24 cellular contexts compared by ENCODE assay signal in genomic region chr12:12273291-12273957, GRCh38. TPM values are rescaled to one million over a fixed set of nuclear protein-coding genes. Genes with fewer than 3 reads are reported as not detected.
DNase-seq lines count a peak whose midpoint lies in the region; ATAC-seq and TF ChIP-seq lines count a peak whose summit lies in the region.
"Had no signal": no experiment of that assay in that cellular context is flagged by ENCODE, and none has a peak within 500 bp of the region (broad histone marks: within the 10 kb centered on the region; RNA-seq: fewer than 3 reads in every experiment).

No MANE protein-coding gene starts in this region.

- no peaks in the 10 kb centered on the region for H3K27me3 ChIP-seq in endodermal cell (ENCODE audit: control insufficient read depth, insufficient read depth, low read length, poor library complexity, severe bottlenecking)
- no peaks in the 10 kb centered on the region for H3K27me3 ChIP-seq in trophoblast cell (ENCODE audit: insufficient read depth, low read length)
- H3K27me3 ChIP-seq: heart left ventricle, testis had no signal

- H3K9me3 ChIP-seq in endodermal cell (ENCODE audit: control insufficient read depth, low read length) (peaks cover 20% of the 10 kb centered on the region), trophoblast cell (ENCODE audit: insufficient read depth, low read depth, low read length) (no peaks in the 10 kb centered on the region)
- H3K9me3 ChIP-seq: testis had no signal

- H3K4me3 Mint-ChIP-seq in endodermal cell (no peak overlapping the region), Calu3 (ENCODE audit: low read depth, unreplicated experiment) (no peak overlapping the region)
- H3K4me3 Mint-ChIP-seq in T-helper 2 cell treated with Interferon-gamma antibody and Interleukin-4, amounts not matched to agents 5 μg/mL and 100 μg/mL, for 36 hours, result no peak overlapping the region
- H3K4me3 Mint-ChIP-seq in activated T-helper 17 cell treated with anti-CD3 and anti-CD28 coated beads, Interleukin-2, amount 50 U/mL, for 72 hours, result no peak overlapping the region
- H3K4me3 Mint-ChIP-seq: activated CD8-positive, alpha-beta memory T cell treated with anti-CD3 and anti-CD28 coated beads, Interleukin-2, amount 10 ng/mL, durations not matched to agents 7 days and 5 days; CD4-positive, alpha-beta T cell; mesothelial cell of epicardium; stimulated activated effector memory CD8-positive, alpha-beta T cell treated with anti-CD3 and anti-CD28 coated beads, Interleukin-12 subunit alpha, Interleukin-12 subunit beta, amount 100 ng/mL, for 72 hours had no signal

- H3K4ac ChIP-seq in trophoblast cell (ENCODE audit: low read depth, low read length), result no peak overlapping the region

- no peak overlapping the region for H3K18ac ChIP-seq in trophoblast cell (ENCODE audit: low read length)

- H3K27me3 Mint-ChIP-seq in endodermal cell (ENCODE audit: insufficient read depth) (peaks cover 3% of the 10 kb centered on the region), Calu3 (ENCODE audit: unreplicated experiment) (no peaks in the 10 kb centered on the region)
- H3K27me3 Mint-ChIP-seq in T-helper 2 cell treated with Interferon-gamma antibody and Interleukin-4, amounts not matched to agents 5 μg/mL and 100 μg/mL, for 36 hours (ENCODE audit: low read depth), result peaks cover 21% of the 10 kb centered on the region
- H3K27me3 Mint-ChIP-seq in activated T-helper 17 cell treated with anti-CD3 and anti-CD28 coated beads, Interleukin-2, amount 50 U/mL, for 72 hours, result no peaks in the 10 kb centered on the region
- H3K27me3 Mint-ChIP-seq: CD4-positive, alpha-beta T cell had no signal

- peak; percentile 18 for DNase-seq in Daoy (ENCODE audit: low read depth)
- peak; percentile 4 for DNase-seq in NCI-H526 treated with DMSO at 0.1 percent for 48 hours (lab: John Stamatoyannopoulos, UW)
- DNase-seq in endodermal cell, result no peak
- DNase-seq in trophoblast cell, result peak in 1 of 2 donors; percentile 27
- DNase-seq in T-helper 2 cell treated with Interferon-gamma antibody and Interleukin-4, amounts not matched to agents 5 μg/mL and 100 μg/mL, for 36 hours (ENCODE audit: low spot score), result no peak
- no peak for DNase-seq in Calu3
- DNase-seq: activated CD8-positive, alpha-beta memory T cell treated with anti-CD3 and anti-CD28 coated beads, Interleukin-2, amount 10 ng/mL, durations not matched to agents 7 days and 5 days; activated effector memory CD4-positive, alpha-beta T cell treated with Interleukin-2 at 50 U/mL for 16 hours; CD4-positive, alpha-beta T cell; DND-41; effector CD8-positive, alpha-beta T cell; heart left ventricle; islet precursor cell; KG1; NCI-H1048; NCI-H2029 treated with DMSO at 0.1 percent for 48 hours; NCI-H510A; SIG-M5; testis had no signal

- WGBS in endodermal cell (ENCODE audit: insufficient coverage in 1 of 2, insufficient read length in 1 of 2), 2 experiments, result 83 to 95% methylated on average over 2 to 4 of the region's 4 CpGs
- WGBS in trophoblast cell (ENCODE audit: extremely low coverage, insufficient coverage, insufficient read length), result no CpG with 5 or more reads among the region's 4 CpGs

- H2BK12ac ChIP-seq in trophoblast cell (ENCODE audit: low read length), result peak overlapping the region; percentile 76

- peak overlapping the region; percentile 52 for H3K27ac Mint-ChIP-seq in endodermal cell
- H3K27ac Mint-ChIP-seq in T-helper 2 cell treated with Interferon-gamma antibody and Interleukin-4, amounts not matched to agents 5 μg/mL and 100 μg/mL, for 36 hours, result no peak overlapping the region
- no peak overlapping the region for H3K27ac Mint-ChIP-seq in activated T-helper 17 cell treated with anti-CD3 and anti-CD28 coated beads, Interleukin-2, amount 50 U/mL, for 72 hours
- H3K27ac Mint-ChIP-seq in Calu3 (ENCODE audit: unreplicated experiment), result no peak overlapping the region
- H3K27ac Mint-ChIP-seq: activated CD8-positive, alpha-beta memory T cell treated with anti-CD3 and anti-CD28 coated beads, Interleukin-2, amount 10 ng/mL, durations not matched to agents 7 days and 5 days; CD4-positive, alpha-beta T cell; stimulated activated effector memory CD8-positive, alpha-beta T cell treated with anti-CD3 and anti-CD28 coated beads, Interleukin-12 subunit alpha, Interleukin-12 subunit beta, amount 100 ng/mL, for 72 hours had no signal

- intact Hi-C loops in Calu3 (cut with micrococcal nuclease; ENCODE audit: unreplicated experiment), result no loop called here

- peak overlapping the region; percentile 72 for H2BK120ac ChIP-seq in trophoblast cell (ENCODE audit: insufficient read depth, low read length, poor library complexity)

- H3K4me3 ChIP-seq in endodermal cell (ENCODE audit: low read length) (no peak overlapping the region), trophoblast cell (ENCODE audit: low read depth, low read length) (no peak overlapping the region)
- H3K4me3 ChIP-seq: HAP-1, heart left ventricle, testis had no signal

- no peaks in the 10 kb centered on the region for H3K79me1 ChIP-seq in trophoblast cell (ENCODE audit: low read length)

- CTCF ChIA-PET in Calu3 (lab: Charles Lee), result interaction anchor here (0.7 kb wide), 1 partner anchor 607 kb away, joined by 3 read pairs; no protein-coding TSS in a partner anchor

- H3K27ac ChIP-seq in endodermal cell (ENCODE audit: low read depth, low read length) (no peak overlapping the region), trophoblast cell (ENCODE audit: low read depth, low read length) (no peak overlapping the region)
- H3K27ac ChIP-seq: heart left ventricle, testis had no signal

- H3K4me1 Mint-ChIP-seq in endodermal cell, result peaks cover 8% of the 10 kb centered on the region
- H3K4me1 Mint-ChIP-seq in T-helper 2 cell treated with Interferon-gamma antibody and Interleukin-4, amounts not matched to agents 5 μg/mL and 100 μg/mL, for 36 hours (ENCODE audit: low read depth), result no peaks in the 10 kb centered on the region
- no peaks in the 10 kb centered on the region for H3K4me1 Mint-ChIP-seq in activated T-helper 17 cell treated with anti-CD3 and anti-CD28 coated beads, Interleukin-2, amount 50 U/mL, for 72 hours
- H3K4me1 Mint-ChIP-seq in Calu3 (ENCODE audit: low read depth, unreplicated experiment), result peaks cover 26% of the 10 kb centered on the region
- H3K4me1 Mint-ChIP-seq: activated CD8-positive, alpha-beta memory T cell treated with anti-CD3 and anti-CD28 coated beads, Interleukin-2, amount 10 ng/mL, durations not matched to agents 7 days and 5 days; stimulated activated effector memory CD8-positive, alpha-beta T cell treated with anti-CD3 and anti-CD28 coated beads, Interleukin-12 subunit alpha, Interleukin-12 subunit beta, amount 100 ng/mL, for 72 hours had no signal

- H3K9me3 Mint-ChIP-seq in endodermal cell, result peaks cover 24% of the 10 kb centered on the region
- H3K9me3 Mint-ChIP-seq in T-helper 2 cell treated with Interferon-gamma antibody and Interleukin-4, amounts not matched to agents 5 μg/mL and 100 μg/mL, for 36 hours, result no peaks in the 10 kb centered on the region
- peaks cover 10% of the 10 kb centered on the region for H3K9me3 Mint-ChIP-seq in activated T-helper 17 cell treated with anti-CD3 and anti-CD28 coated beads, Interleukin-2, amount 50 U/mL, for 72 hours
- H3K9me3 Mint-ChIP-seq in Calu3 (ENCODE audit: low read depth, unreplicated experiment), result peaks cover 4% of the 10 kb centered on the region

- no peak overlapping the region for H4K8ac ChIP-seq in trophoblast cell (ENCODE audit: low read depth, low read length)

- peaks cover 3% of the 10 kb centered on the region for H3K4me1 ChIP-seq in endodermal cell (ENCODE audit: control insufficient read depth, insufficient read depth, low read length)
- peaks cover 0 to 6% of the 10 kb centered on the region in 2 experiments for H3K4me1 ChIP-seq in trophoblast cell (ENCODE audit: control insufficient read depth in 1 of 2, insufficient read depth in 2 of 2, low read length in 2 of 2)
- H3K4me1 ChIP-seq: heart left ventricle had no signal

- no peak overlapping the region for H3K4me2 ChIP-seq in trophoblast cell (ENCODE audit: low read length)

- H2AK5ac ChIP-seq in trophoblast cell (ENCODE audit: low read length), result no peak overlapping the region

- no peaks in the 10 kb centered on the region for H3K79me2 ChIP-seq in trophoblast cell (ENCODE audit: control insufficient read depth, insufficient read depth, low read length, poor library complexity)

- H2BK5ac ChIP-seq in trophoblast cell (ENCODE audit: low read depth, low read length, poor library complexity), result no peak overlapping the region

- peak overlapping the region; percentile 30 for H3K14ac ChIP-seq in trophoblast cell (ENCODE audit: low read length)

- H4K12ac ChIP-seq in trophoblast cell (ENCODE audit: low read depth, low read length), result no peak overlapping the region

- no TSS peak for BruUV-seq in Calu3 (replicated peaks; lab: Mats Ljungman, UMichigan)

- H3K36me3 Mint-ChIP-seq in endodermal cell (ENCODE audit: low read depth), result peaks cover 4% of the 10 kb centered on the region
- no peaks in the 10 kb centered on the region for H3K36me3 Mint-ChIP-seq in T-helper 2 cell treated with Interferon-gamma antibody and Interleukin-4, amounts not matched to agents 5 μg/mL and 100 μg/mL, for 36 hours (ENCODE audit: low read depth)
- no peaks in the 10 kb centered on the region for H3K36me3 Mint-ChIP-seq in activated T-helper 17 cell treated with anti-CD3 and anti-CD28 coated beads, Interleukin-2, amount 50 U/mL, for 72 hours (ENCODE audit: low read depth)
- H3K36me3 Mint-ChIP-seq in Calu3 (ENCODE audit: insufficient read depth, unreplicated experiment), result no peaks in the 10 kb centered on the region
- H3K36me3 Mint-ChIP-seq: stimulated activated effector memory CD8-positive, alpha-beta T cell treated with anti-CD3 and anti-CD28 coated beads, Interleukin-12 subunit alpha, Interleukin-12 subunit beta, amount 100 ng/mL, for 72 hours had no signal

- H3K36me3 ChIP-seq in endodermal cell (ENCODE audit: control insufficient read depth, insufficient read depth, low read length) (no peaks in the 10 kb centered on the region), trophoblast cell (ENCODE audit: control insufficient read depth in 1 of 2, insufficient read depth in 2 of 2, low read length in 2 of 2) (no peaks in the 10 kb centered on the region)
- H3K36me3 ChIP-seq: HAP-1, heart left ventricle had no signal

- H2AFZ ChIP-seq in trophoblast cell (ENCODE audit: insufficient read depth, low read length, poor library complexity), result no peak overlapping the region

- H4K91ac ChIP-seq in trophoblast cell (ENCODE audit: low read depth, low read length), result no peak overlapping the region

- H3K9ac ChIP-seq in endodermal cell (ENCODE audit: extremely low read depth, low read length, poor library complexity, severe bottlenecking) (no peak overlapping the region), trophoblast cell (ENCODE audit: low read length) (no peak overlapping the region)

- no peak for ATAC-seq in HG02885 (IDR thresholded peaks at IDR 0.05; ENCODE audit: poor library complexity, unreplicated experiment)
- no peak for ATAC-seq in activated T-helper 17 cell treated with anti-CD3 and anti-CD28 coated beads, Interleukin-2, amount 50 U/mL, for 72 hours (replicated peaks)
- ATAC-seq: activated CD8-positive, alpha-beta memory T cell treated with anti-CD3 and anti-CD28 coated beads, Interleukin-2, amount 10 ng/mL, durations not matched to agents 7 days and 5 days; heart left ventricle; stimulated activated effector memory CD8-positive, alpha-beta T cell treated with anti-CD3 and anti-CD28 coated beads, Interleukin-12 subunit alpha, Interleukin-12 subunit beta, amount 100 ng/mL, for 72 hours had no signal

- H3K23ac ChIP-seq in trophoblast cell (ENCODE audit: low read length), result no peak overlapping the region

- TF ChIP-seq CTCF in endodermal cell (conservative IDR thresholded peaks at IDR 0.05) (no peak), Calu3 (IDR thresholded peaks at IDR 0.05; ENCODE audit: unreplicated experiment) (no peak)

RNA-seq across cellular contexts. Expression of gene LRP6, which starts 6.6 kb away (rescaled TPM):
- 5.1 and 6.3 TPM in 2 replicates for total RNA-seq in Daoy (2014; rRNA removed; shearing (Covaris generic))
- total RNA-seq in endodermal cell (100 to 1,000 TPM; 109 to 182 TPM), Calu3 (2022) (64.7 and 74.8 TPM in 2 replicates)
- 34.5 TPM for polyA plus RNA-seq in endodermal cell (2013, experiment 1 of 2)
- polyA plus RNA-seq in endodermal cell (2013, experiment 2 of 2), result 33.8 TPM
- 10.0 and 10.6 TPM in 2 replicates for polyA plus RNA-seq in trophoblast cell (2013)
- 1 to 10 TPM in 1 of 2 donors, under 1 TPM in 1; 0.61 to 3.9 TPM for total RNA-seq in activated T-helper 17 cell treated with anti-CD3 and anti-CD28 coated beads, Interleukin-2, amount 50 U/mL, for 72 hours

Comparison
In these comparisons a context has a peak if more than half of its experiments do, and no peak if none do; other contexts are left out.
1. DNase-seq: peak in Daoy (single experiment) and NCI-H526 treated with DMSO at 0.1 percent for 48 hours (single experiment); none in endodermal cell (single experiment), T-helper 2 cell treated with Interferon-gamma antibody and Interleukin-4, amounts not matched to agents 5 μg/mL and 100 μg/mL, for 36 hours (single experiment) and Calu3 (single experiment).